ENCODE assay signal across 8 cellular contexts in genomic region chr6:142207265-142207877, GRCh38.
A peak's percentile ranks its signal among the peaks of the same experiment; 100 is the strongest.
DNase-seq lines count a peak whose midpoint lies in the region; TF ChIP-seq lines count a peak whose summit lies in the region.

No MANE protein-coding gene starts in this region.

- no peak overlapping the region for H4K8ac ChIP-seq in trophoblast cell (ENCODE audit: low read depth, low read length)

- no peaks in the 10 kb centered on the region for H3K27me3 ChIP-seq in trophoblast cell (ENCODE audit: insufficient read depth, low read length)

- POLR2A ChIA-PET in HEK293T (lab: Yijun Ruan, JAX) = no interaction called here

- no peak overlapping the region for H2AK5ac ChIP-seq in trophoblast cell (ENCODE audit: low read length)

- H3K79me1 ChIP-seq in trophoblast cell (ENCODE audit: low read length) = no peaks in the 10 kb centered on the region

- no peaks in the 10 kb centered on the region for H3K4me1 ChIP-seq in trophoblast cell (ENCODE audit: control insufficient read depth in 1 of 2, insufficient read depth in 2 of 2, low read length in 2 of 2)

- peak; percentile 87 for TF ChIP-seq CTCF in fibroblast of the aortic adventitia (IDR thresholded peaks at IDR 0.05; ENCODE audit: insufficient read depth, low read length)

- H3K4me2 ChIP-seq in trophoblast cell (ENCODE audit: low read length) = no peak overlapping the region

- H3K23ac ChIP-seq in trophoblast cell (ENCODE audit: low read length) = no peak overlapping the region

- H3K4ac ChIP-seq in trophoblast cell (ENCODE audit: low read depth, low read length) = no peak overlapping the region

- H3K79me2 ChIP-seq in trophoblast cell (ENCODE audit: control insufficient read depth, insufficient read depth, low read length, poor library complexity) = no peaks in the 10 kb centered on the region

- H4K12ac ChIP-seq in trophoblast cell (ENCODE audit: low read depth, low read length) = peak overlapping the region; percentile 14

- no peak overlapping the region for H3K27ac ChIP-seq in trophoblast cell (ENCODE audit: low read depth, low read length)

- H4K91ac ChIP-seq in trophoblast cell (ENCODE audit: low read depth, low read length) = no peak overlapping the region

- no peak overlapping the region for H3K9ac ChIP-seq in trophoblast cell (ENCODE audit: low read length)

- no CpG with 5 or more reads among the region's 4 CpGs for WGBS in trophoblast cell (ENCODE audit: extremely low coverage, insufficient coverage, insufficient read length)

- no peak overlapping the region for H3K18ac ChIP-seq in trophoblast cell (ENCODE audit: low read length)

- no peak overlapping the region for H2BK120ac ChIP-seq in trophoblast cell (ENCODE audit: insufficient read depth, low read length, poor library complexity)

- H3K36me3 ChIP-seq in trophoblast cell (ENCODE audit: control insufficient read depth in 1 of 2, insufficient read depth in 2 of 2, low read length in 2 of 2) = no peaks in the 10 kb centered on the region

- H2BK5ac ChIP-seq in trophoblast cell (ENCODE audit: low read depth, low read length, poor library complexity) = no peak overlapping the region

- H3K4me3 ChIP-seq in fibroblast of the aortic adventitia (ENCODE audit: low read depth, low read length) = no peak overlapping the region
- no peak overlapping the region for H3K4me3 ChIP-seq in trophoblast cell (ENCODE audit: low read depth, low read length)

- H3K14ac ChIP-seq in trophoblast cell (ENCODE audit: low read length) = no peak overlapping the region

- H2BK12ac ChIP-seq in trophoblast cell (ENCODE audit: low read length) = no peak overlapping the region

- DNase-seq in GM04504 (ENCODE audit: low read depth) = peak; percentile 44
- peak; percentile 72 for DNase-seq in HEK293T (ENCODE audit: extremely low spot score)
- peak; percentile 22 for DNase-seq in NCI-H524 treated with DMSO at 0.1 percent for 48 hours (lab: John Stamatoyannopoulos, UW)
- DNase-seq in activated T-cell treated with anti-CD3 and anti-CD28 coated beads for 24 hours (ENCODE audit: low read depth) = peak; percentile 17
- peak; percentile 76 for DNase-seq in fibroblast of the aortic adventitia (ENCODE audit: low read depth)
- DNase-seq in trophoblast cell = peak; percentile 47 to 85
- no peak for DNase-seq in SIG-M5 treated with dmso at 0.1 percent for 504 hours (lab: John Stamatoyannopoulos, UW; ENCODE audit: unreplicated experiment)
- no peak for DNase-seq in cerebellum (ENCODE audit: low spot score)

- H3K9me3 ChIP-seq in trophoblast cell (ENCODE audit: insufficient read depth, low read depth, low read length) = no peaks in the 10 kb centered on the region

- CTCF ChIA-PET in HEK293T (lab: Yijun Ruan, JAX) = interaction anchor here (0.7 to 1.7 kb wide), 9 partner anchors 11 to 267 kb away, joined by 3 to 10 read pairs (median 4); partner anchors contain the start of genes NMBR and VTA1

- H2AFZ ChIP-seq in trophoblast cell (ENCODE audit: insufficient read depth, low read length, poor library complexity) = no peak overlapping the region

TF ChIP-seq in HEK293T, 16 proteins besides CTCF, POLR2A, EP300 and RAD21:
- no peak for TF ChIP-seq TARDBP (IDR thresholded peaks at IDR 0.05)
- TF ChIP-seq SUZ12 (IDR thresholded peaks at IDR 0.05) = no peak
- TF ChIP-seq SP1 (IDR thresholded peaks at IDR 0.05) = no peak
- no peak for TF ChIP-seq L3MBTL2 (conservative IDR thresholded peaks at IDR 0.05)
- no peak for TF ChIP-seq LEF1 (IDR thresholded peaks at IDR 0.05; ENCODE audit: borderline replicate concordance)
- TF ChIP-seq CTBP1 (IDR thresholded peaks at IDR 0.05; ENCODE audit: borderline replicate concordance) = no peak
- TF ChIP-seq NFRKB (IDR thresholded peaks at IDR 0.05) = no peak
- no peak for TF ChIP-seq ELF4 (IDR thresholded peaks at IDR 0.05)
- no peak for TF ChIP-seq PKNOX1 (IDR thresholded peaks at IDR 0.05)
- TF ChIP-seq ARNT (IDR thresholded peaks at IDR 0.05) = no peak
- TF ChIP-seq HDGF (IDR thresholded peaks at IDR 0.05; ENCODE audit: borderline replicate concordance) = no peak

Comparison
In these comparisons a context has a peak if more than half of its experiments do, and no peak if none do; other contexts are left out.
1. DNase-seq: peak in GM04504 (single experiment), HEK293T (single experiment), NCI-H524 treated with DMSO at 0.1 percent for 48 hours (single experiment), activated T-cell treated with anti-CD3 and anti-CD28 coated beads for 24 hours (single experiment), fibroblast of the aortic adventitia (single experiment) and trophoblast cell (2 of 2); none in SIG-M5 treated with dmso at 0.1 percent for 504 hours (single experiment) and cerebellum (single experiment).